In genomic region chr13:49615844-49616687, GRCh38 we compare ENCODE assay signal across 18 cellular contexts. TPM values are rescaled to one million over a fixed set of nuclear protein-coding genes. Genes with fewer than 3 reads are reported as not detected.
A peak's percentile ranks its signal among the peaks of the same experiment; 100 is the strongest.
DNase-seq lines count a peak whose midpoint lies in the region; ATAC-seq and TF ChIP-seq lines count a peak whose summit lies in the region.
"Had no signal": no experiment of that assay in that cellular context is flagged by ENCODE, and none has a peak within 500 bp of the region (broad histone marks: within the 10 kb centered on the region; RNA-seq: fewer than 3 reads in every experiment).

No MANE protein-coding gene starts in this region.

- no peak for ATAC-seq in GM19023 (IDR thresholded peaks at IDR 0.05; ENCODE audit: unreplicated experiment)

- H4K20me1 ChIP-seq in SU-DHL-6 (ENCODE audit: low read depth, low read length) (no peaks in the 10 kb centered on the region), fibroblast of lung (ENCODE audit: control insufficient read depth, extremely low read depth, insufficient read depth, low read length) (no peaks in the 10 kb centered on the region)

- peak overlapping the region; percentile 80 for H3K27ac Mint-ChIP-seq in mesothelial cell of epicardium
- H3K27ac Mint-ChIP-seq: activated naive CD8-positive, alpha-beta T cell; CD4-positive, alpha-beta T cell; memory B cell had no signal

- no peak for DNase-seq in fibroblast of lung (ENCODE audit: low read depth in 2 of 2)
- DNase-seq in mesothelial cell of epicardium (ENCODE audit: low spot score in 2 of 2, unreplicated experiment in 2 of 2): no peak
- DNase-seq in tibial artery: no peak
- no peak for DNase-seq in NCI-H1092 (lab: John Stamatoyannopoulos, UW)
- no peak for DNase-seq in NCI-H69 (lab: John Stamatoyannopoulos, UW)
- no peak for DNase-seq in NCI-H2171 treated with DMSO at 0.1 percent for 48 hours (lab: John Stamatoyannopoulos, UW)
- DNase-seq: activated CD4-positive, CD25-positive, alpha-beta regulatory T cell treated with anti-CD3 and anti-CD28 coated beads, Interleukin-2, amount 50 U/mL, for 72 hours; activated CD8-positive, alpha-beta memory T cell treated with anti-CD3 and anti-CD28 coated beads, Interleukin-2, amount 50 U/mL, for 48 hours; CD4-positive, alpha-beta T cell; colonic mucosa; Karpas-422; NCI-H526 treated with DMSO at 0.1 percent for 48 hours; Peyer's patch; thyroid gland had no signal

- H3K27me3 Mint-ChIP-seq in mesothelial cell of epicardium (ENCODE audit: low read depth): no peaks in the 10 kb centered on the region
- H3K27me3 Mint-ChIP-seq: activated naive CD8-positive, alpha-beta T cell had no signal

- intact Hi-C loops in tibial artery (cut with DNase I; ENCODE audit: low total_unique reads): no loop called here

- H3K9me2 ChIP-seq in SU-DHL-6 (replicated peaks; ENCODE audit: insufficient read depth, low read length): no peaks in the 10 kb centered on the region

- H3K36me3 ChIP-seq in SU-DHL-6 (ENCODE audit: low read length) (no peaks in the 10 kb centered on the region), fibroblast of lung (ENCODE audit: control insufficient read depth, insufficient read depth, low read length) (no peaks in the 10 kb centered on the region), tibial artery (no peaks in the 10 kb centered on the region)
- H3K36me3 ChIP-seq: colonic mucosa, Peyer's patch, thyroid gland had no signal

- H3K9ac ChIP-seq in SU-DHL-6 (ENCODE audit: low read length): no peak overlapping the region
- no peak overlapping the region for H3K9ac ChIP-seq in fibroblast of lung (ENCODE audit: insufficient read depth, low read length)

- H3K4me1 ChIP-seq in fibroblast of lung (ENCODE audit: control insufficient read depth, extremely low read depth, insufficient read depth, low read length): no peaks in the 10 kb centered on the region
- peaks cover 0 to 9% (median 4%) of the 10 kb centered on the region in 4 donors for H3K4me1 ChIP-seq in tibial artery
- H3K4me1 ChIP-seq: colonic mucosa, Peyer's patch had no signal

- H3F3A ChIP-seq in SU-DHL-6 (ENCODE audit: insufficient read depth): no peaks in the 10 kb centered on the region; the same call in 1 of the 2 replicates

- no peaks in the 10 kb centered on the region for H3K9me3 Mint-ChIP-seq in mesothelial cell of epicardium
- H3K9me3 Mint-ChIP-seq: memory B cell had no signal

- no peak overlapping the region for H3K4me3 ChIP-seq in SU-DHL-6 (ENCODE audit: insufficient read depth, low read length, poor library complexity, severe bottlenecking)
- no peak overlapping the region for H3K4me3 ChIP-seq in fibroblast of lung (replicated peaks in 1 of 4; ENCODE audit: control extremely low read depth in 1 of 4, insufficient read depth in 1 of 4, low read depth in 3 of 4, low read length in 4 of 4)
- no peak overlapping the region for H3K4me3 ChIP-seq in tibial artery
- H3K4me3 ChIP-seq: colonic mucosa, Peyer's patch, thyroid gland had no signal

- 0 out of 2 replicates have a peak overlapping the region, but pooled peaks have one; percentile 26 for H3K27ac ChIP-seq in SU-DHL-6 (ENCODE audit: low read depth, low read length)
- H3K27ac ChIP-seq in fibroblast of lung (ENCODE audit: insufficient read depth, low read length): no peak overlapping the region
- H3K27ac ChIP-seq in tibial artery: peak overlapping the region; percentile 15 to 22
- H3K27ac ChIP-seq: colonic mucosa, Peyer's patch had no signal

- H3K4me2 ChIP-seq in SU-DHL-6 (ENCODE audit: low read depth, low read length, poor library complexity, severe bottlenecking): no peak overlapping the region
- H3K4me2 ChIP-seq in fibroblast of lung (ENCODE audit: extremely low read depth, insufficient read depth, low read length): no peak overlapping the region

- H3K79me2 ChIP-seq in SU-DHL-6 (ENCODE audit: insufficient read depth, low read length) (no peaks in the 10 kb centered on the region), fibroblast of lung (ENCODE audit: control insufficient read depth, insufficient read depth, low read length) (no peaks in the 10 kb centered on the region)

- no peaks in the 10 kb centered on the region for H3K36me3 Mint-ChIP-seq in mesothelial cell of epicardium
- H3K36me3 Mint-ChIP-seq: activated naive CD8-positive, alpha-beta T cell had no signal

- H3K27me3 ChIP-seq in SU-DHL-6 (ENCODE audit: low read length) (no peaks in the 10 kb centered on the region), fibroblast of lung (ENCODE audit: control insufficient read depth, insufficient read depth, low read length) (no peaks in the 10 kb centered on the region), tibial artery (no peaks in the 10 kb centered on the region)
- H3K27me3 ChIP-seq: colonic mucosa, Peyer's patch, thyroid gland had no signal

- TF ChIP-seq CTCF in SU-DHL-6 (IDR thresholded peaks at IDR 0.05; ENCODE audit: insufficient read depth, low read length, poor library complexity, severe bottlenecking) (no peak), fibroblast of lung (conservative IDR thresholded peaks at IDR 0.05 in 1 of 2, IDR thresholded peaks at IDR 0.05 in 1 of 2; ENCODE audit: low read depth in 1 of 2, low read length in 2 of 2) (no peak), mesothelial cell of epicardium (IDR thresholded peaks at IDR 0.05; ENCODE audit: unreplicated experiment) (no peak), tibial artery (IDR thresholded peaks at IDR 0.05) (no peak)

- no peak overlapping the region for H3K4me3 Mint-ChIP-seq in mesothelial cell of epicardium
- H3K4me3 Mint-ChIP-seq: activated naive CD8-positive, alpha-beta T cell; CD4-positive, alpha-beta T cell; memory B cell had no signal

- H2AFZ ChIP-seq in SU-DHL-6 (ENCODE audit: low read depth, low read length, severe bottlenecking): no peak overlapping the region
- peak overlapping the region; percentile 25 for H2AFZ ChIP-seq in fibroblast of lung (ENCODE audit: low read length)

- H3K9me3 ChIP-seq in SU-DHL-6 (ENCODE audit: insufficient read depth, low read length): no peaks in the 10 kb centered on the region
- no peaks in the 10 kb centered on the region for H3K9me3 ChIP-seq in fibroblast of lung (ENCODE audit: control insufficient read depth, insufficient read depth, low read depth, low read length)
- H3K9me3 ChIP-seq in tibial artery: no peaks in the 10 kb centered on the region
- H3K9me3 ChIP-seq: colonic mucosa, Peyer's patch, thyroid gland had no signal

- peaks cover 7% of the 10 kb centered on the region for H3K4me1 Mint-ChIP-seq in mesothelial cell of epicardium

RNA-seq across cellular contexts. Expression of gene ARL11, which starts 12.2 kb away (rescaled TPM):
- under 0.01 TPM in 1 of 2 replicates, not detected in the other for total RNA-seq in fibroblast of lung
- polyA plus RNA-seq in fibroblast of lung: not detected in 2 replicates
- not detected in 2 replicates for polyA plus RNA-seq in fibroblast of lung (2012)
- polyA minus RNA-seq in fibroblast of lung (ENCODE audit: low replicate concordance): not detected in 2 replicates
- total RNA-seq in mesothelial cell of epicardium: 0.11 to 0.20 TPM (median 0.16 TPM) in 3 replicates

RNA-seq across cellular contexts. Expression of gene RCBTB1, which starts 30.7 kb away (rescaled TPM):
- total RNA-seq in fibroblast of lung (29.8 and 42.6 TPM in 2 replicates), mesothelial cell of epicardium (24.2 to 24.4 TPM (median 24.3 TPM) in 3 replicates)
- 22.7 and 22.8 TPM in 2 replicates for polyA plus RNA-seq in fibroblast of lung
- 14.8 and 15.2 TPM in 2 replicates for polyA plus RNA-seq in fibroblast of lung (2012)
- 7.9 and 9.8 TPM in 2 replicates for polyA minus RNA-seq in fibroblast of lung (ENCODE audit: low replicate concordance)
